Comparison of ENCODE assay signal across 16 cellular contexts in genomic region chr1:207833956-207834660, GRCh38.
DNase-seq lines count a peak whose midpoint lies in the region; ATAC-seq and TF ChIP-seq lines count a peak whose summit lies in the region.
"Had no signal": no experiment of that assay in that cellular context is flagged by ENCODE, and none has a peak within 500 bp of the region (broad histone marks: within the 10 kb centered on the region; RNA-seq: fewer than 3 reads in every experiment).

No MANE protein-coding gene starts in this region.

- ATAC-seq in activated CD4-positive, alpha-beta T cell treated with anti-CD3 and anti-CD28 coated beads for 36 hours: no peak
- ATAC-seq in T-cell (replicated peaks in 1 of 4): peak in 1 of 4 experiments; percentile 10
- no peak for ATAC-seq in GM18511 (IDR thresholded peaks at IDR 0.05; ENCODE audit: unreplicated experiment)
- ATAC-seq: activated naive CD4-positive, alpha-beta T cell treated with anti-CD3 and anti-CD28 coated beads, Interleukin-2, amount 50 U/mL, for 72 hours; pancreas had no signal

- intact Hi-C loops in activated CD4-positive, alpha-beta T cell treated with anti-CD3 and anti-CD28 coated beads for 36 hours (cut with DNase I, micrococcal nuclease): loop anchor here in 1 of 2 experiments (2.0 kb wide), 1 partner anchor 15 kb away; no protein-coding TSS in a partner anchor
- intact Hi-C loops in sigmoid colon (cut with DNase I): no loop called here

- H3K27ac ChIP-seq in sigmoid colon: peak overlapping the region; percentile 2 to 99 (median 80)
- H3K27ac ChIP-seq: pancreas had no signal

- H3K9me3 ChIP-seq in sigmoid colon: no peaks in the 10 kb centered on the region
- H3K9me3 ChIP-seq: HAP-1, pancreas had no signal

- no peak for TF ChIP-seq POLR2A in sigmoid colon (IDR thresholded peaks at IDR 0.05)

- TF ChIP-seq EP300 in sigmoid colon (IDR thresholded peaks at IDR 0.05): no peak

- 90 to 93% methylated on average over 7 of the region's 7 CpGs for WGBS in sigmoid colon, 2 donors

- CTCF ChIA-PET in activated CD4-positive, alpha-beta T cell treated with anti-CD3 and anti-CD28 coated beads for 36 hours (lab: Charles Lee): interaction anchor here (0.9 to 3.9 kb wide), 3 partner anchors 11 to 37 kb away, joined by 3 to 28 read pairs (median 11); no protein-coding TSS in a partner anchor
- CTCF ChIA-PET in T-cell (lab: Charles Lee): interaction anchor here (0.6 to 1.5 kb wide), 7 partner anchors 11 to 51 kb away, joined by 3 to 11 read pairs (median 3); no protein-coding TSS in a partner anchor

- DNase-seq in activated CD4-positive, alpha-beta T cell treated with anti-CD3 and anti-CD28 coated beads for 36 hours: no peak
- DNase-seq in activated CD4-positive, alpha-beta T cell treated with anti-CD3 and anti-CD28 coated beads, Interleukin-2, amount 50 U/mL, for 1 hour: no peak
- no peak for DNase-seq in T-cell
- no peak for DNase-seq in endothelial cell (ENCODE audit: low spot score)
- DNase-seq in sigmoid colon: no peak
- no peak for DNase-seq in SKM-1 treated with dmso at 0.1 percent for 144 hours (lab: John Stamatoyannopoulos, UW; ENCODE audit: unreplicated experiment)
- DNase-seq in cerebellar nuclear complex (lab: John Stamatoyannopoulos, UW): no peak
- DNase-seq: caudate nucleus; NCI-H1436; NCI-H345; pancreas; SHP77 treated with DMSO at 0.1 percent for 48 hours; stimulated activated CD4-positive, alpha-beta T cell treated with anti-CD3 and anti-CD28 coated beads, Interleukin-12 subunit alpha, Interleukin-12 subunit beta, amount 100 ng/mL, for 4 hours had no signal

- H3K9me3 Mint-ChIP-seq in activated CD4-positive, alpha-beta T cell treated with anti-CD3 and anti-CD28 coated beads for 36 hours (ENCODE audit: low read depth): no peaks in the 10 kb centered on the region
- H3K9me3 Mint-ChIP-seq in T-cell: no peaks in the 10 kb centered on the region
- H3K9me3 Mint-ChIP-seq in endothelial cell (ENCODE audit: unreplicated experiment): no peaks in the 10 kb centered on the region

- peaks cover 0 to 93% (median 77%) of the 10 kb centered on the region in 4 donors for H3K4me1 ChIP-seq in sigmoid colon
- H3K4me1 ChIP-seq: HAP-1 had no signal

- H3K36me3 Mint-ChIP-seq in activated CD4-positive, alpha-beta T cell treated with anti-CD3 and anti-CD28 coated beads for 36 hours (ENCODE audit: low read depth): peaks cover 24% of the 10 kb centered on the region
- H3K36me3 Mint-ChIP-seq in T-cell (peaks cover 20% of the 10 kb centered on the region), endothelial cell (ENCODE audit: low read depth, unreplicated experiment) (peaks cover 49% of the 10 kb centered on the region)

- peak overlapping the region; percentile 17 for H3K27ac Mint-ChIP-seq in activated CD4-positive, alpha-beta T cell treated with anti-CD3 and anti-CD28 coated beads for 36 hours
- H3K27ac Mint-ChIP-seq in T-cell (peak overlapping the region; percentile 97 to 99), endothelial cell (ENCODE audit: unreplicated experiment) (peak overlapping the region; percentile 38)

- no peaks in the 10 kb centered on the region for H3K27me3 ChIP-seq in sigmoid colon
- H3K27me3 ChIP-seq: pancreas had no signal

- H3K36me3 ChIP-seq in sigmoid colon: no peaks in the 10 kb centered on the region
- H3K36me3 ChIP-seq: pancreas had no signal

- H3K27me3 Mint-ChIP-seq in activated CD4-positive, alpha-beta T cell treated with anti-CD3 and anti-CD28 coated beads for 36 hours: no peaks in the 10 kb centered on the region
- H3K27me3 Mint-ChIP-seq in T-cell (no peaks in the 10 kb centered on the region), endothelial cell (ENCODE audit: unreplicated experiment) (peaks cover 6% of the 10 kb centered on the region)

- POLR2A ChIA-PET in activated CD4-positive, alpha-beta T cell treated with anti-CD3 and anti-CD28 coated beads for 36 hours (lab: Charles Lee): no interaction called here
- POLR2A ChIA-PET in T-cell (lab: Charles Lee): no interaction called here

- H3K4me3 ChIP-seq in sigmoid colon: no peak overlapping the region
- H3K4me3 ChIP-seq: HAP-1, pancreas had no signal

- H3K4me1 Mint-ChIP-seq in activated CD4-positive, alpha-beta T cell treated with anti-CD3 and anti-CD28 coated beads for 36 hours: peaks cover 97% of the 10 kb centered on the region
- peaks cover 97 to 100% (median 99%) of the 10 kb centered on the region in 3 donors for H3K4me1 Mint-ChIP-seq in T-cell
- peaks cover 61% of the 10 kb centered on the region for H3K4me1 Mint-ChIP-seq in endothelial cell (ENCODE audit: unreplicated experiment)

- TF ChIP-seq CTCF in endothelial cell (IDR thresholded peaks at IDR 0.05; ENCODE audit: unreplicated experiment) (no peak), sigmoid colon (IDR thresholded peaks at IDR 0.05) (no peak)

- H3K4me3 Mint-ChIP-seq in activated CD4-positive, alpha-beta T cell treated with anti-CD3 and anti-CD28 coated beads for 36 hours: no peak overlapping the region
- H3K4me3 Mint-ChIP-seq in T-cell (peak overlapping the region in 1 of 3 donors; percentile 67), endothelial cell (ENCODE audit: unreplicated experiment) (peak overlapping the region; percentile 15)

Comparison
In these comparisons a context has a peak if more than half of its experiments do, and no peak if none do; other contexts are left out.
1. H3K27ac Mint-ChIP-seq: peak in every context shown above with its lines; median percentile 98 in T-cell; 38 in endothelial cell; 17 in activated CD4-positive, alpha-beta T cell treated with anti-CD3 and anti-CD28 coated beads for 36 hours.